Comparison of ENCODE assay signal across 10 cellular contexts in genomic region chr1:44035726-44036408, GRCh38. TPM values are rescaled to one million over a fixed set of nuclear protein-coding genes. Genes with fewer than 3 reads are reported as not detected.
DNase-seq lines count a peak whose midpoint lies in the region; ATAC-seq and TF ChIP-seq lines count a peak whose summit lies in the region.
"Had no signal": no experiment of that assay in that cellular context is flagged by ENCODE, and none has a peak within 500 bp of the region (broad histone marks: within the 10 kb centered on the region; RNA-seq: fewer than 3 reads in every experiment).

No MANE protein-coding gene starts in this region.

- H3K4me1 ChIP-seq in Karpas-422 (ENCODE audit: low read length) (peaks cover 30% of the 10 kb centered on the region), ascending aorta (peaks cover 17 to 27% of the 10 kb centered on the region in 2 donors), hepatocyte (ENCODE audit: insufficient read depth) (peaks cover 29% of the 10 kb centered on the region), testis (peaks cover 14% of the 10 kb centered on the region)

- H3K27ac Mint-ChIP-seq in activated CD4-positive, alpha-beta memory T cell treated with anti-CD3 and anti-CD28 coated beads, Interleukin-2, amount 10 ng/mL, durations not matched to agents 7 days and 5 days: no peak overlapping the region

- POLR2A ChIA-PET in activated CD4-positive, alpha-beta memory T cell treated with anti-CD3 and anti-CD28 coated beads, Interleukin-2, amount 10 ng/mL, durations not matched to agents 7 days and 5 days (lab: Charles Lee): no interaction called here

- no peak overlapping the region for H3K4me3 Mint-ChIP-seq in activated CD4-positive, alpha-beta memory T cell treated with anti-CD3 and anti-CD28 coated beads, Interleukin-2, amount 10 ng/mL, durations not matched to agents 7 days and 5 days

- H3K9me2 ChIP-seq in Karpas-422 (replicated peaks; ENCODE audit: insufficient read depth, low read length) (no peaks in the 10 kb centered on the region), hepatocyte (replicated peaks; ENCODE audit: insufficient read depth) (no peaks in the 10 kb centered on the region)

- H3K4me3 ChIP-seq in Karpas-422 (ENCODE audit: low read length) (no peak overlapping the region), ascending aorta (no peak overlapping the region), hepatocyte (no peak overlapping the region), testis (no peak overlapping the region)

- intact Hi-C loops in ascending aorta (cut with DNase I): loop anchor here (1.0 to 10.0 kb wide), 3 partner anchors 31 to 501 kb away; partner anchors contain the start of gene PTPRF
- intact Hi-C loops in testis (cut with DNase I; ENCODE audit: low total_unique reads): no loop called here

- H3K4me1 Mint-ChIP-seq in activated CD4-positive, alpha-beta memory T cell treated with anti-CD3 and anti-CD28 coated beads, Interleukin-2, amount 10 ng/mL, durations not matched to agents 7 days and 5 days: peaks cover 16% of the 10 kb centered on the region

- peaks cover 5% of the 10 kb centered on the region for H3K27me3 Mint-ChIP-seq in activated CD4-positive, alpha-beta memory T cell treated with anti-CD3 and anti-CD28 coated beads, Interleukin-2, amount 10 ng/mL, durations not matched to agents 7 days and 5 days

- CTCF ChIA-PET in activated CD4-positive, alpha-beta memory T cell treated with anti-CD3 and anti-CD28 coated beads, Interleukin-2, amount 10 ng/mL, durations not matched to agents 7 days and 5 days (lab: Charles Lee): interaction anchor here (1.1 to 4.6 kb wide), 11 partner anchors 9 to 272 kb away, joined by 3 to 74 read pairs (median 9); no protein-coding TSS in a partner anchor

- no peaks in the 10 kb centered on the region for H3K36me3 Mint-ChIP-seq in activated CD4-positive, alpha-beta memory T cell treated with anti-CD3 and anti-CD28 coated beads, Interleukin-2, amount 10 ng/mL, durations not matched to agents 7 days and 5 days (ENCODE audit: low read depth)
- H3K36me3 Mint-ChIP-seq: activated naive CD4-positive, alpha-beta T cell treated with anti-CD3 and anti-CD28 coated beads, Interleukin-2, amount 50 U/mL, for 72 hours had no signal

- no peaks in the 10 kb centered on the region for H4K20me1 ChIP-seq in Karpas-422 (ENCODE audit: insufficient read depth, low read depth, low read length)
- no peaks in the 10 kb centered on the region for H4K20me1 ChIP-seq in hepatocyte (ENCODE audit: insufficient read depth, poor library complexity, severe bottlenecking)

- no peaks in the 10 kb centered on the region for H3K9me3 Mint-ChIP-seq in activated CD4-positive, alpha-beta memory T cell treated with anti-CD3 and anti-CD28 coated beads, Interleukin-2, amount 10 ng/mL, durations not matched to agents 7 days and 5 days
- H3K9me3 Mint-ChIP-seq: activated naive CD4-positive, alpha-beta T cell treated with anti-CD3 and anti-CD28 coated beads, Interleukin-2, amount 50 U/mL, for 72 hours had no signal

- TF ChIP-seq CTCF in ascending aorta (IDR thresholded peaks at IDR 0.05) (no peak), hepatocyte (IDR thresholded peaks at IDR 0.05; ENCODE audit: poor library complexity) (peak; percentile 17), testis (IDR thresholded peaks at IDR 0.05) (no peak)

- 66% methylated on average over 8 of the region's 8 CpGs for WGBS in hepatocyte (ENCODE audit: low lambda C conversion rate, missing lambda C conversion rate)
- WGBS in testis, 2 donors: 21 to 37% methylated on average over 2 to 8 of the region's 8 CpGs

- peak; percentile 50 for DNase-seq in Karpas-422
- DNase-seq in ascending aorta (ENCODE audit: low spot score in 2 of 2): no peak
- DNase-seq in hepatocyte (ENCODE audit: low spot score): peak; percentile 47
- peak; percentile 38 for DNase-seq in testis
- DNase-seq in T-helper 9 cell: no peak
- DNase-seq in NOMO-1 (lab: John Stamatoyannopoulos, UW; ENCODE audit: unreplicated experiment in 2 of 2): no peak
- no peak for DNase-seq in activated CD4-positive, alpha-beta memory T cell treated with anti-CD3 and anti-CD28 coated beads, Interleukin-2, amount 10 ng/mL, durations not matched to agents 7 days and 5 days
- DNase-seq: GOT3 had no signal

- H3K9ac ChIP-seq in Karpas-422 (ENCODE audit: low read length): no peak overlapping the region

- TF ChIP-seq POLR2A in testis (IDR thresholded peaks at IDR 0.05): no peak

- H3K36me3 ChIP-seq in Karpas-422 (ENCODE audit: insufficient read depth, low read length) (no peaks in the 10 kb centered on the region), ascending aorta (no peaks in the 10 kb centered on the region), hepatocyte (replicated peaks; ENCODE audit: insufficient read depth, low read depth) (no peaks in the 10 kb centered on the region), testis (ENCODE audit: low read depth, missing control alignments) (no peaks in the 10 kb centered on the region)

- H3K27ac ChIP-seq in Karpas-422 (ENCODE audit: low read length) (no peak overlapping the region), ascending aorta (peak overlapping the region; percentile 73 to 83), hepatocyte (peak overlapping the region; percentile 7), testis (no peak overlapping the region)

- no peak for ATAC-seq in esophagus mucosa

- H3K9me3 ChIP-seq in Karpas-422 (ENCODE audit: low read length) (no peaks in the 10 kb centered on the region), ascending aorta (no peaks in the 10 kb centered on the region), hepatocyte (ENCODE audit: low read depth) (no peaks in the 10 kb centered on the region), testis (no peaks in the 10 kb centered on the region)

- no peaks in the 10 kb centered on the region for H3K27me3 ChIP-seq in Karpas-422 (ENCODE audit: low read length)
- H3K27me3 ChIP-seq in ascending aorta: no peaks in the 10 kb centered on the region
- no peaks in the 10 kb centered on the region for H3K27me3 ChIP-seq in hepatocyte
- H3K27me3 ChIP-seq in testis: no peaks in the 10 kb centered on the region

- H3K4me2 ChIP-seq in Karpas-422 (ENCODE audit: low read depth, low read length, poor library complexity, severe bottlenecking) (no peak overlapping the region), hepatocyte (no peak overlapping the region)

- H3K79me2 ChIP-seq in Karpas-422 (ENCODE audit: low read length): no peaks in the 10 kb centered on the region
- H3K79me2 ChIP-seq in hepatocyte: no peaks in the 10 kb centered on the region

- H2AFZ ChIP-seq in Karpas-422 (ENCODE audit: low read length): no peak overlapping the region
- H2AFZ ChIP-seq in hepatocyte: no peak overlapping the region

RNA-seq across cellular contexts. Expression of gene SLC6A9, which starts 4.6 kb away (rescaled TPM):
- total RNA-seq in Karpas-422 (2014; rRNA removed; shearing (Covaris generic); ENCODE audit: low replicate concordance): 7.0 and 7.9 TPM in 2 replicates
- 4.7 TPM for total RNA-seq in ascending aorta
- total RNA-seq in hepatocyte: 13.5 and 14.6 TPM in 2 replicates
- polyA plus RNA-seq in hepatocyte: 24.9 and 25.3 TPM in 2 replicates
- total RNA-seq in testis: 1 to 10 TPM; 1.2 to 1.7 TPM
- polyA plus RNA-seq in testis (ENCODE audit: insufficient read depth, low read depth, low replicate concordance): 2.3 TPM
- total RNA-seq in esophagus mucosa: 46.7 TPM
- 1 to 10 TPM; 4.8 to 5.7 TPM for total RNA-seq in activated CD4-positive, alpha-beta memory T cell treated with anti-CD3 and anti-CD28 coated beads, Interleukin-2, amount 10 ng/mL, durations not matched to agents 7 days and 5 days

RNA-seq across cellular contexts. Expression of gene CCDC24, which starts 44.5 kb away (rescaled TPM):
- 28.1 and 34.7 TPM in 2 replicates for total RNA-seq in Karpas-422 (2014; rRNA removed; shearing (Covaris generic); ENCODE audit: low replicate concordance)
- total RNA-seq in ascending aorta (4.8 TPM), hepatocyte (11.0 and 13.2 TPM in 2 replicates), testis (10 to 100 TPM; 28.8 to 31.3 TPM), esophagus mucosa (4.0 TPM)
- polyA plus RNA-seq in hepatocyte (23.7 and 27.7 TPM in 2 replicates), testis (ENCODE audit: insufficient read depth, low read depth, low replicate concordance) (64.9 TPM)
- 1 to 10 TPM; 1.8 to 2.2 TPM for total RNA-seq in activated CD4-positive, alpha-beta memory T cell treated with anti-CD3 and anti-CD28 coated beads, Interleukin-2, amount 10 ng/mL, durations not matched to agents 7 days and 5 days

RNA-seq across cellular contexts. Expression of gene B4GALT2, which starts 56.9 kb away (rescaled TPM):
- 42.9 and 68.7 TPM in 2 replicates for total RNA-seq in Karpas-422 (2014; rRNA removed; shearing (Covaris generic); ENCODE audit: low replicate concordance)
- total RNA-seq in ascending aorta: 93.2 TPM
- 45.7 and 48.2 TPM in 2 replicates for total RNA-seq in hepatocyte
- 68.8 and 73.8 TPM in 2 replicates for polyA plus RNA-seq in hepatocyte
- 10 to 100 TPM; 40.9 to 65.9 TPM for total RNA-seq in testis
- 47.7 TPM for polyA plus RNA-seq in testis (ENCODE audit: insufficient read depth, low read depth, low replicate concordance)
- 40.1 TPM for total RNA-seq in esophagus mucosa
- 10 to 100 TPM; 13.0 to 15.5 TPM for total RNA-seq in activated CD4-positive, alpha-beta memory T cell treated with anti-CD3 and anti-CD28 coated beads, Interleukin-2, amount 10 ng/mL, durations not matched to agents 7 days and 5 days

Comparison
In these comparisons a context has a peak if more than half of its experiments do, and no peak if none do; other contexts are left out.
1. DNase-seq: peak in Karpas-422 (single experiment), hepatocyte (single experiment) and testis (single experiment); none in ascending aorta (0 of 2), T-helper 9 cell (single experiment), NOMO-1 (0 of 2) and activated CD4-positive, alpha-beta memory T cell treated with anti-CD3 and anti-CD28 coated beads, Interleukin-2, amount 10 ng/mL, durations not matched to agents 7 days and 5 days (single experiment).
2. H3K27ac ChIP-seq: peak in ascending aorta (2 of 2) and hepatocyte (single experiment); none in Karpas-422 (single experiment) and testis (0 of 2).